8 cellular contexts compared by ENCODE assay signal in the genomic region with DNA sequence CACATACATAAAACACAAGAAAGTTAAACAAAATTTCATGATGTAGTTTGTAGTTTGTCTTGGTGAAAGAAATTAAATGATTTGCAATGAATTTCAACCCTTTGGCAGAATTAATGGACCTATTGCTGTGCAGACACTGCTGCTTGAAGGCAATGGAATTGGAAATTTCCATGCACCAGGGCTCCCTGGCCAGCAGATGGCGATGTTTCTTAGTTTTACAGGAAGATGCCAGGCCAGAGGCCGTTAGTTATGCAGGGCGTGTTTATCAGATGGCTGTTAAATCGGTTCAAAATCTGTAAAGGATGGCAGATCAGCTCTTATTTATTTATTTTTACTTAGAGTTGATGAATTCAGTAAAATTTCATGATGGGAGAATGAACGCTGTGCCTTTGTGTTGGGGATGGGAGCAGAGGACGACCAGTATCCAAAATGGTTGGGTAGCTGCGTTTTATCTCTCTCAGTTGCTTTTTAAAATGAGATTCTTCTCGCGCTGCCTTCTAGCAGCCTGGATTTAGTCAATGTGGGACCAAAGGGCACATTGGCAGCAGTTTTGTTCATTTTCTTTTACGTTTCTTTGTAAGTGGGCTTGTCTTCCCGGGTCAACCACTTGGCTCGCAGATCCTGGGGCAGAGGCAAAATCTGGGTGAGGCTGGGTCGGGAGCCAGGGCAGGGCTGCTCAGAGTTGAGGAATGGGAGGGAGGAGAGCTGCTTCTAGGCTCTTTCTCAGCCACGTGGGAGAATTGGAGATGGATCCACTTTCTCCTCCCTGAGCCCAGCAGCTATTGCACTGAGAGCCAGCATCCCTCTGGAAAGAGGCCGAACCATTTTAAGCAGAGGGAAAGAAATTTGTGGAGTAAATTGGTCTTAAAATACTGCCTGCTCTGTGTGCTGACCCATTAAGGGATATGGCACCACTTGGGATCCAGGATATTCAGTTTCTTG.
DNase-seq lines count a peak whose midpoint lies in the region; ATAC-seq and TF ChIP-seq lines count a peak whose summit lies in the region.

No MANE protein-coding gene starts in this region.

- H3K4me3 ChIP-seq in PC-9 = no peak overlapping the region
- H3K4me3 ChIP-seq in fibroblast of villous mesenchyme (ENCODE audit: low read depth, low read length) = peak overlapping the region; percentile 14
- H3K4me3 ChIP-seq in tibial artery = peak overlapping the region; percentile 9 to 33

- H3K4me2 ChIP-seq in PC-9 = no peak overlapping the region

- intact Hi-C loops in PC-9 (cut with micrococcal nuclease; ENCODE audit: unreplicated experiment) (loop anchor here (5.0 to 10.0 kb wide), 2 partner anchors 973 to 1096 kb away; no protein-coding TSS in a partner anchor), tibial artery (cut with DNase I; ENCODE audit: low total_unique reads) (loop anchor here (10.0 kb wide), 1 partner anchor 1266 kb away; no protein-coding TSS in a partner anchor)

- no peaks in the 10 kb centered on the region for H3K79me2 ChIP-seq in PC-9 (ENCODE audit: low read depth)

- H3K27ac Mint-ChIP-seq in activated T-helper 17 cell treated with anti-CD3 and anti-CD28 coated beads, Interleukin-2, amount 50 U/mL, for 72 hours = no peak overlapping the region

- H3K27ac ChIP-seq in PC-9 (no peak overlapping the region), tibial artery (no peak overlapping the region)

- BruUV-seq in PC-9 (replicated peaks; lab: Mats Ljungman, UMichigan) = no TSS peak

- no peaks in the 10 kb centered on the region for H3K36me3 ChIP-seq in PC-9 (ENCODE audit: low read depth)
- no peaks in the 10 kb centered on the region for H3K36me3 ChIP-seq in tibial artery

- H3K27me3 Mint-ChIP-seq in activated T-helper 17 cell treated with anti-CD3 and anti-CD28 coated beads, Interleukin-2, amount 50 U/mL, for 72 hours = peaks cover 4% of the 10 kb centered on the region

- no peaks in the 10 kb centered on the region for H3K36me3 Mint-ChIP-seq in activated T-helper 17 cell treated with anti-CD3 and anti-CD28 coated beads, Interleukin-2, amount 50 U/mL, for 72 hours (ENCODE audit: low read depth)

- no peaks in the 10 kb centered on the region for H3K4me1 Mint-ChIP-seq in activated T-helper 17 cell treated with anti-CD3 and anti-CD28 coated beads, Interleukin-2, amount 50 U/mL, for 72 hours

- no peaks in the 10 kb centered on the region for H3K9me3 Mint-ChIP-seq in activated T-helper 17 cell treated with anti-CD3 and anti-CD28 coated beads, Interleukin-2, amount 50 U/mL, for 72 hours

- no peak overlapping the region for H3K4me3 Mint-ChIP-seq in activated T-helper 17 cell treated with anti-CD3 and anti-CD28 coated beads, Interleukin-2, amount 50 U/mL, for 72 hours

- no peaks in the 10 kb centered on the region for H3F3A ChIP-seq in PC-9 (ENCODE audit: insufficient read depth, low read depth)

- DNase-seq in ELF-1 (ENCODE audit: low read depth, low spot score) (peak; percentile 84), KG1 (lab: John Stamatoyannopoulos, UW) (peak; percentile 28), PC-9 (peak in 1 of 2 experiments; percentile 23), fibroblast of villous mesenchyme (ENCODE audit: low read depth) (peak; percentile 80), nucleus accumbens (lab: John Stamatoyannopoulos, UW) (peak in 55 of 56 donors; percentile 3 to 94 (median 65)), tibial artery (peak; percentile 76 to 77)

- H3K9me2 ChIP-seq in PC-9 (ENCODE audit: insufficient read depth) = no peaks in the 10 kb centered on the region

- POLR2A ChIA-PET in PC-9 (lab: Charles Lee; ENCODE audit: unreplicated experiment) = no interaction called here

- no peak overlapping the region for H2AFZ ChIP-seq in PC-9

- H4K20me1 ChIP-seq in PC-9 (ENCODE audit: insufficient read depth) = no peaks in the 10 kb centered on the region

- H3K4me1 ChIP-seq in PC-9 (replicated peaks; ENCODE audit: insufficient read depth) (no peaks in the 10 kb centered on the region), tibial artery (no peaks in the 10 kb centered on the region)

- H3K27me3 ChIP-seq in PC-9 (ENCODE audit: insufficient read depth, low read depth) (no peaks in the 10 kb centered on the region), tibial artery (no peaks in the 10 kb centered on the region)

- peak; percentile 93 for ATAC-seq in GM21737 (IDR thresholded peaks at IDR 0.05; ENCODE audit: unreplicated experiment)
- peak; percentile 60 for ATAC-seq in activated T-helper 17 cell treated with anti-CD3 and anti-CD28 coated beads, Interleukin-2, amount 50 U/mL, for 72 hours (replicated peaks)

- CTCF ChIA-PET in PC-9 (lab: Charles Lee) = interaction anchor here (0.7 kb wide), 1 partner anchor 12 kb away, joined by 3 read pairs; no protein-coding TSS in a partner anchor

- TF ChIP-seq CTCF in PC-9 (conservative IDR thresholded peaks at IDR 0.05) = peak; percentile 77
- TF ChIP-seq CTCF in fibroblast of villous mesenchyme (IDR thresholded peaks at IDR 0.05; ENCODE audit: insufficient read depth, low read depth, low read length) = peak; percentile 90
- peak; percentile 56 to 86 for TF ChIP-seq CTCF in tibial artery (IDR thresholded peaks at IDR 0.05)

- H3K9me3 ChIP-seq in PC-9 (ENCODE audit: insufficient read depth, low read depth) = no peaks in the 10 kb centered on the region
- H3K9me3 ChIP-seq in tibial artery = no peaks in the 10 kb centered on the region
